8 cellular contexts compared by ENCODE assay signal in genomic region chr20:10501377-10501776, GRCh38.
DNase-seq lines count a peak whose midpoint lies in the region; ATAC-seq and TF ChIP-seq lines count a peak whose summit lies in the region.

No MANE protein-coding gene starts in this region.

- H3K27ac ChIP-seq in brain microvascular endothelial cell: no peak overlapping the region
- peak overlapping the region in 2 of 4 donors; percentile 15 to 23 for H3K27ac ChIP-seq in transverse colon

- TF ChIP-seq POLR2A in transverse colon (IDR thresholded peaks at IDR 0.05): no peak

- no peak overlapping the region for H3K4me3 Mint-ChIP-seq in neural crest cell

- H3K9me3 Mint-ChIP-seq in neural crest cell: peaks cover 3% of the 10 kb centered on the region

- intact Hi-C loops in transverse colon (cut with DNase I; ENCODE audit: low total_unique reads): no loop called here

- H3K4me1 Mint-ChIP-seq in neural crest cell: peaks cover 65% of the 10 kb centered on the region

- H3K27me3 Mint-ChIP-seq in neural crest cell (ENCODE audit: low read depth): no peaks in the 10 kb centered on the region

- no peaks in the 10 kb centered on the region for H3K9me3 ChIP-seq in transverse colon

- no peaks in the 10 kb centered on the region for H3K36me3 Mint-ChIP-seq in neural crest cell (ENCODE audit: low read depth)

- peak overlapping the region; percentile 93 for H3K27ac Mint-ChIP-seq in neural crest cell (ENCODE audit: unreplicated experiment)

- H3K4me3 ChIP-seq in brain microvascular endothelial cell (ENCODE audit: low read depth, low read length): peak overlapping the region; percentile 30
- no peak overlapping the region for H3K4me3 ChIP-seq in transverse colon

- TF ChIP-seq CTCF in brain microvascular endothelial cell (IDR thresholded peaks at IDR 0.05; ENCODE audit: low read depth, low read length, missing control alignments): no peak
- no peak for TF ChIP-seq CTCF in neural crest cell (conservative IDR thresholded peaks at IDR 0.05)
- no peak for TF ChIP-seq CTCF in transverse colon (IDR thresholded peaks at IDR 0.05)
- TF ChIP-seq CTCF in omental fat pad (IDR thresholded peaks at IDR 0.05): no peak

- no peak for ATAC-seq in omental fat pad (ENCODE audit: low FRiP score)

- H3K36me3 ChIP-seq in brain microvascular endothelial cell (replicated peaks): no peaks in the 10 kb centered on the region
- no peaks in the 10 kb centered on the region for H3K36me3 ChIP-seq in transverse colon

- no peaks in the 10 kb centered on the region for H3K27me3 ChIP-seq in brain microvascular endothelial cell (replicated peaks)
- H3K27me3 ChIP-seq in transverse colon: no peaks in the 10 kb centered on the region

- no peak for TF ChIP-seq EP300 in transverse colon (IDR thresholded peaks at IDR 0.05; ENCODE audit: low read depth)

- H3K4me1 ChIP-seq in transverse colon: peaks cover 9 to 19% (median 11%) of the 10 kb centered on the region in 4 donors

- 87 to 100% methylated on average over 1 to 3 of the region's 3 CpGs for WGBS in transverse colon (ENCODE audit: low coverage in 1 of 2), 2 donors

- in situ Hi-C loops in brain microvascular endothelial cell (cut with HindIII; ENCODE audit: low pct_ligation_motif_present, low sequenced_read_pairs): no loop called here
- in situ Hi-C loops in transverse colon (cut with MboI; ENCODE audit: low pct_ligation_motif_present in 1 of 4, low pct_unique_long_range_greater_than_20kb in 1 of 4, low sequenced_read_pairs in 3 of 4): no loop called here

- peak; percentile 98 for DNase-seq in GF-D8 (lab: John Stamatoyannopoulos, UW)
- DNase-seq in NOMO-1 (lab: John Stamatoyannopoulos, UW; ENCODE audit: unreplicated experiment in 2 of 2): peak; percentile 86 to 91
- DNase-seq in brain microvascular endothelial cell: no peak
- DNase-seq in neural crest cell (ENCODE audit: low read depth, low spot score): no peak
- no peak for DNase-seq in transverse colon
- no peak for DNase-seq in omental fat pad (ENCODE audit: low spot score)
- DNase-seq in NCI-H1105 treated with DMSO at 0.1 percent for 48 hours (lab: John Stamatoyannopoulos, UW): no peak
- no peak for DNase-seq in NCI-H1092 (lab: John Stamatoyannopoulos, UW)

Comparison
In these comparisons a context has a peak if more than half of its experiments do, and no peak if none do; other contexts are left out.
1. DNase-seq: peak in GF-D8 (single experiment) and NOMO-1 (2 of 2); none in brain microvascular endothelial cell (single experiment), neural crest cell (single experiment), transverse colon (single experiment), omental fat pad (single experiment), NCI-H1105 treated with DMSO at 0.1 percent for 48 hours (single experiment) and NCI-H1092 (single experiment).